13 cellular contexts compared by ENCODE assay signal in the genomic region with DNA sequence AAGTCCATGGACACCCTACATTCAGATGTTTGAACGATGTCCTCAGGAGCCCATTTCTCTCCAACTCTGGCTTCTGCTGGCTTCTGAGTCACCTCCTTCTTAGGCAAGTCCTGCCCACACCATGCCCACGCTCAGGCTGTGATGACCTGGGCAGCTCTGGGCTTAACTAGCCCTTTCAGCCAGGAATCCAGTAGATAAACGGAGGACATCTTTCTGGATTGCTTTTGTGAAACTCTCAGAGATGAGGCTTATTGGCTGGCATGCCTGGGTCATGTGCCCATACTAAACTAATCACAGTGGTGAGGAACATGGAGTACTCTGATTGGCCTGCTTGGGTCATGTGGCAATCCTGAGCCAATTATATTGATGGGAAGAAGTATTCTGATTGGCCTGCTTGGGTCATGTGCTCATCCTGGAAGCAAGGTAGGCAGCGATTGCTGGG. TPM values are rescaled to one million over a fixed set of nuclear protein-coding genes. Genes with fewer than 3 reads are reported as not detected.
DNase-seq lines count a peak whose midpoint lies in the region; ATAC-seq and TF ChIP-seq lines count a peak whose summit lies in the region.
"Had no signal": no experiment of that assay in that cellular context is flagged by ENCODE, and none has a peak within 500 bp of the region (broad histone marks: within the 10 kb centered on the region; RNA-seq: fewer than 3 reads in every experiment).

No MANE protein-coding gene starts in this region.

- POLR2A ChIA-PET in HEK293T (lab: Yijun Ruan, JAX), result no interaction called here

- no peaks in the 10 kb centered on the region for H3K9me3 ChIP-seq in iPS DF 6.9 (ENCODE audit: control insufficient read depth, insufficient read depth, low read length)
- no peaks in the 10 kb centered on the region for H3K9me3 ChIP-seq in effector memory CD4-positive, alpha-beta T cell (ENCODE audit: control insufficient read depth, low read length)
- H3K9me3 ChIP-seq: esophagus squamous epithelium had no signal

- DNase-seq in Caki2 (ENCODE audit: low read depth) (peak; percentile 30), HEK293T (ENCODE audit: extremely low spot score) (peak; percentile 44), iPS DF 6.9 (ENCODE audit: low read depth, low spot score) (peak; percentile 25)
- DNase-seq in activated naive CD4-positive, alpha-beta T cell treated with Interleukin-2 at 50 U/mL for 16 hours, result no peak
- no peak for DNase-seq in effector memory CD4-positive, alpha-beta T cell
- DNase-seq: activated CD4-positive, CD25-positive, alpha-beta regulatory T cell; Calu3; esophagus squamous epithelium; SHP77; stimulated activated CD4-positive, alpha-beta T cell treated with anti-CD3 and anti-CD28 coated beads, Interleukin-12 subunit alpha, Interleukin-12 subunit beta, amount 100 ng/mL, for 4 hours had no signal

- ATAC-seq in SK-N-SH treated with all-trans-retinoic acid at 6 μM for 48 hours (peak; percentile 37; the same call in 2 of the 3 replicates), HG03159 (IDR thresholded peaks at IDR 0.05; ENCODE audit: unreplicated experiment) (no peak), GM19023 (IDR thresholded peaks at IDR 0.05; ENCODE audit: unreplicated experiment) (no peak)

- CTCF ChIA-PET in HEK293T (lab: Yijun Ruan, JAX), result no interaction called here

- H3K36me3 ChIP-seq in iPS DF 6.9 (ENCODE audit: control insufficient read depth, insufficient read depth, low read length), result peaks cover 5% of the 10 kb centered on the region; the same call in 1 of the 2 replicates
- no peaks in the 10 kb centered on the region for H3K36me3 ChIP-seq in effector memory CD4-positive, alpha-beta T cell (ENCODE audit: control insufficient read depth, insufficient read depth, low read length)
- H3K36me3 ChIP-seq: esophagus squamous epithelium had no signal

- no peak overlapping the region for H3K27ac ChIP-seq in iPS DF 6.9 (ENCODE audit: low read length)
- no peak overlapping the region for H3K27ac ChIP-seq in effector memory CD4-positive, alpha-beta T cell (ENCODE audit: insufficient read depth, low read length, poor library complexity, severe bottlenecking)
- H3K27ac ChIP-seq: esophagus squamous epithelium had no signal

- no peak overlapping the region for H3K4me3 ChIP-seq in iPS DF 6.9 (ENCODE audit: low read length)
- no peak overlapping the region for H3K4me3 ChIP-seq in effector memory CD4-positive, alpha-beta T cell (ENCODE audit: insufficient read depth, low read depth, low read length, poor library complexity, severe bottlenecking)
- H3K4me3 ChIP-seq: esophagus squamous epithelium had no signal

- 0 out of 2 replicates have a peak, but pooled peaks cover 1% of the 10 kb centered on the region for H3K4me1 ChIP-seq in iPS DF 6.9 (ENCODE audit: control insufficient read depth, insufficient read depth, low read length)
- H3K4me1 ChIP-seq in effector memory CD4-positive, alpha-beta T cell (ENCODE audit: control insufficient read depth, insufficient read depth, low read length, poor library complexity, severe bottlenecking), result no peaks in the 10 kb centered on the region
- H3K4me1 ChIP-seq: esophagus squamous epithelium had no signal

- H3K27me3 ChIP-seq in iPS DF 6.9 (ENCODE audit: control insufficient read depth, insufficient read depth, low read length), result no peaks in the 10 kb centered on the region
- no peaks in the 10 kb centered on the region for H3K27me3 ChIP-seq in effector memory CD4-positive, alpha-beta T cell (replicated peaks; ENCODE audit: control insufficient read depth, insufficient read depth, low read length, poor library complexity, severe bottlenecking)
- H3K27me3 ChIP-seq: esophagus squamous epithelium had no signal

- in situ Hi-C loops in Caki2 (cut with HindIII; ENCODE audit: low pct_unique_long_range_greater_than_20kb, low sequenced_read_pairs), result no loop called here

- WGBS in iPS DF 6.9 (ENCODE audit: insufficient coverage, insufficient read length), result no CpG with 5 or more reads among the region's 4 CpGs

TF ChIP-seq in HEK293T, 16 proteins besides CTCF, POLR2A, EP300 and RAD21:
- no peak for TF ChIP-seq BHLHE40 (IDR thresholded peaks at IDR 0.05; ENCODE audit: borderline replicate concordance)
- TF ChIP-seq NFRKB (IDR thresholded peaks at IDR 0.05), result no peak
- TF ChIP-seq CTBP1 (IDR thresholded peaks at IDR 0.05; ENCODE audit: borderline replicate concordance), result no peak
- TF ChIP-seq, protein P1, sequence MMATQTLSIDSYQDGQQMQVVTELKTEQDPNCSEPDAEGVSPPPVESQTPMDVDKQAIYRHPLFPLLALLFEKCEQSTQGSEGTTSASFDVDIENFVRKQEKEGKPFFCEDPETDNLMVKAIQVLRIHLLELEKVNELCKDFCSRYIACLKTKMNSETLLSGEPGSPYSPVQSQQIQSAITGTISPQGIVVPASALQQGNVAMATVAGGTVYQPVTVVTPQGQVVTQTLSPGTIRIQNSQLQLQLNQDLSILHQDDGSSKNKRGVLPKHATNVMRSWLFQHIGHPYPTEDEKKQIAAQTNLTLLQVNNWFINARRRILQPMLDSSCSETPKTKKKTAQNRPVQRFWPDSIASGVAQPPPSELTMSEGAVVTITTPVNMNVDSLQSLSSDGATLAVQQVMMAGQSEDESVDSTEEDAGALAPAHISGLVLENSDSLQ (IDR thresholded peaks at IDR 0.05), result no peak
- no peak for TF ChIP-seq SP1 (IDR thresholded peaks at IDR 0.05)
- no peak for TF ChIP-seq L3MBTL2 (conservative IDR thresholded peaks at IDR 0.05)
- TF ChIP-seq FOXK2 (IDR thresholded peaks at IDR 0.05), result no peak
- TF ChIP-seq ZNF384 (IDR thresholded peaks at IDR 0.05), result no peak
- no peak for TF ChIP-seq ELF4 (IDR thresholded peaks at IDR 0.05)
- TF ChIP-seq FOXA1 (IDR thresholded peaks at IDR 0.05), result no peak
- no peak for TF ChIP-seq SUZ12 (IDR thresholded peaks at IDR 0.05)
- TF ChIP-seq ARNT (IDR thresholded peaks at IDR 0.05), result no peak

TF ChIP-seq in SK-N-SH treated with all-trans-retinoic acid at 6 μM for 48 hours, 23 proteins besides CTCF, POLR2A, EP300 and RAD21 (continues in another document):
- TF ChIP-seq, protein P2, sequence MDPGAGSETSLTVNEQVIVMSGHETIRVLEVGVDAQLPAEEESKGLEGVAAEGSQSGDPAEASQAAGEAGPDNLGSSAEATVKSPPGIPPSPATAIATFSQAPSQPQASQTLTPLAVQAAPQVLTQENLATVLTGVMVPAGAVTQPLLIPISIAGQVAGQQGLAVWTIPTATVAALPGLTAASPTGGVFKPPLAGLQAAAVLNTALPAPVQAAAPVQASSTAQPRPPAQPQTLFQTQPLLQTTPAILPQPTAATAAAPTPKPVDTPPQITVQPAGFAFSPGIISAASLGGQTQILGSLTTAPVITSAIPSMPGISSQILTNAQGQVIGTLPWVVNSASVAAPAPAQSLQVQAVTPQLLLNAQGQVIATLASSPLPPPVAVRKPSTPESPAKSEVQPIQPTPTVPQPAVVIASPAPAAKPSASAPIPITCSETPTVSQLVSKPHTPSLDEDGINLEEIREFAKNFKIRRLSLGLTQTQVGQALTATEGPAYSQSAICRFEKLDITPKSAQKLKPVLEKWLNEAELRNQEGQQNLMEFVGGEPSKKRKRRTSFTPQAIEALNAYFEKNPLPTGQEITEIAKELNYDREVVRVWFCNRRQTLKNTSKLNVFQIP (CRISPR knock-in tag; IDR thresholded peaks at IDR 0.05; ENCODE audit: borderline replicate concordance, low read depth), result no peak
- TF ChIP-seq, protein P3, sequence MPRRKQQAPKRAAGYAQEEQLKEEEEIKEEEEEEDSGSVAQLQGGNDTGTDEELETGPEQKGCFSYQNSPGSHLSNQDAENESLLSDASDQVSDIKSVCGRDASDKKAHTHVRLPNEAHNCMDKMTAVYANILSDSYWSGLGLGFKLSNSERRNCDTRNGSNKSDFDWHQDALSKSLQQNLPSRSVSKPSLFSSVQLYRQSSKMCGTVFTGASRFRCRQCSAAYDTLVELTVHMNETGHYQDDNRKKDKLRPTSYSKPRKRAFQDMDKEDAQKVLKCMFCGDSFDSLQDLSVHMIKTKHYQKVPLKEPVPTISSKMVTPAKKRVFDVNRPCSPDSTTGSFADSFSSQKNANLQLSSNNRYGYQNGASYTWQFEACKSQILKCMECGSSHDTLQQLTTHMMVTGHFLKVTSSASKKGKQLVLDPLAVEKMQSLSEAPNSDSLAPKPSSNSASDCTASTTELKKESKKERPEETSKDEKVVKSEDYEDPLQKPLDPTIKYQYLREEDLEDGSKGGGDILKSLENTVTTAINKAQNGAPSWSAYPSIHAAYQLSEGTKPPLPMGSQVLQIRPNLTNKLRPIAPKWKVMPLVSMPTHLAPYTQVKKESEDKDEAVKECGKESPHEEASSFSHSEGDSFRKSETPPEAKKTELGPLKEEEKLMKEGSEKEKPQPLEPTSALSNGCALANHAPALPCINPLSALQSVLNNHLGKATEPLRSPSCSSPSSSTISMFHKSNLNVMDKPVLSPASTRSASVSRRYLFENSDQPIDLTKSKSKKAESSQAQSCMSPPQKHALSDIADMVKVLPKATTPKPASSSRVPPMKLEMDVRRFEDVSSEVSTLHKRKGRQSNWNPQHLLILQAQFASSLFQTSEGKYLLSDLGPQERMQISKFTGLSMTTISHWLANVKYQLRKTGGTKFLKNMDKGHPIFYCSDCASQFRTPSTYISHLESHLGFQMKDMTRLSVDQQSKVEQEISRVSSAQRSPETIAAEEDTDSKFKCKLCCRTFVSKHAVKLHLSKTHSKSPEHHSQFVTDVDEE (CRISPR knock-in tag; IDR thresholded peaks at IDR 0.05), result no peak
- TF ChIP-seq ZFP30 (CRISPR knock-in tag; IDR thresholded peaks at IDR 0.05) (no peak), BACH2 (CRISPR knock-in tag; IDR thresholded peaks at IDR 0.05; ENCODE audit: borderline replicate concordance) (no peak), ARNTL (CRISPR knock-in tag; IDR thresholded peaks at IDR 0.05; ENCODE audit: borderline replicate concordance, low read depth) (no peak)
- TF ChIP-seq, protein P4, sequence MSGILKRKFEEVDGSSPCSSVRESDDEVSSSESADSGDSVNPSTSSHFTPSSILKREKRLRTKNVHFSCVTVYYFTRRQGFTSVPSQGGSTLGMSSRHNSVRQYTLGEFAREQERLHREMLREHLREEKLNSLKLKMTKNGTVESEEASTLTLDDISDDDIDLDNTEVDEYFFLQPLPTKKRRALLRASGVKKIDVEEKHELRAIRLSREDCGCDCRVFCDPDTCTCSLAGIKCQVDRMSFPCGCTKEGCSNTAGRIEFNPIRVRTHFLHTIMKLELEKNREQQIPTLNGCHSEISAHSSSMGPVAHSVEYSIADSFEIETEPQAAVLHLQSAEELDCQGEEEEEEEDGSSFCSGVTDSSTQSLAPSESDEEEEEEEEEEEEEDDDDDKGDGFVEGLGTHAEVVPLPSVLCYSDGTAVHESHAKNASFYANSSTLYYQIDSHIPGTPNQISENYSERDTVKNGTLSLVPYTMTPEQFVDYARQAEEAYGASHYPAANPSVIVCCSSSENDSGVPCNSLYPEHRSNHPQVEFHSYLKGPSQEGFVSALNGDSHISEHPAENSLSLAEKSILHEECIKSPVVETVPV (CRISPR knock-in tag; IDR thresholded peaks at IDR 0.05), result no peak

RNA-seq across cellular contexts. Expression of a gene that starts 32.7 kb away (rescaled TPM):
- total RNA-seq in Caki2 (2014; rRNA removed; shearing (Covaris generic); ENCODE audit: low replicate concordance), result 0.30 TPM in 1 of 2 replicates, not detected in the other
- total RNA-seq: Calu3 had no signal

Comparison
In these comparisons a context has a peak if more than half of its experiments do, and no peak if none do; other contexts are left out.
1. DNase-seq: peak in Caki2 (single experiment), HEK293T (single experiment) and iPS DF 6.9 (single experiment); none in activated naive CD4-positive, alpha-beta T cell treated with Interleukin-2 at 50 U/mL for 16 hours (single experiment) and effector memory CD4-positive, alpha-beta T cell (0 of 3).